Comparison of ENCODE assay signal across 19 cellular contexts in genomic region chr22:26410398-26410797, GRCh38. TPM values are rescaled to one million over a fixed set of nuclear protein-coding genes. Genes with fewer than 3 reads are reported as not detected.
DNase-seq lines count a peak whose midpoint lies in the region; ATAC-seq and TF ChIP-seq lines count a peak whose summit lies in the region.
"Had no signal": no experiment of that assay in that cellular context is flagged by ENCODE, and none has a peak within 500 bp of the region (broad histone marks: within the 10 kb centered on the region; RNA-seq: fewer than 3 reads in every experiment).

No MANE protein-coding gene starts in this region.

- H3K4me3 Mint-ChIP-seq in brain (peak overlapping the region in 2 of 5 experiments; percentile 22 to 38), glutamatergic neuron (ENCODE audit: unreplicated experiment) (no peak overlapping the region), MCF 10A (ENCODE audit: unreplicated experiment) (no peak overlapping the region)
- H3K4me3 Mint-ChIP-seq: CD14-positive monocyte; CD4-positive, alpha-beta T cell; CD8-positive, alpha-beta memory T cell had no signal

- POLR2A ChIA-PET in MCF 10A (lab: Yijun Ruan, JAX), result no interaction called here

- no peak for ATAC-seq in HG03280 (IDR thresholded peaks at IDR 0.05; ENCODE audit: unreplicated experiment)

- intact Hi-C loops in MCF 10A (cut with micrococcal nuclease), result no loop called here

- CTCF ChIA-PET in MCF 10A (lab: Yijun Ruan, JAX), result interaction anchor here (0.6 to 1.3 kb wide), 7 partner anchors 13 to 291 kb away, joined by 3 to 6 read pairs (median 5); no protein-coding TSS in a partner anchor

- no TSS peak for BruUV-seq in MCF 10A (replicated peaks; lab: Mats Ljungman, UMichigan)

- H3K4me1 Mint-ChIP-seq in brain (peaks cover 30% of the 10 kb centered on the region), glutamatergic neuron (ENCODE audit: low read depth, unreplicated experiment) (peaks cover 12% of the 10 kb centered on the region), MCF 10A (ENCODE audit: insufficient read depth, unreplicated experiment) (peaks cover 6% of the 10 kb centered on the region)
- H3K4me1 Mint-ChIP-seq: CD8-positive, alpha-beta memory T cell had no signal

- peak overlapping the region; percentile 12 for H3K27ac ChIP-seq in cingulate gyrus (ENCODE audit: low read depth, low read length)
- H3K27ac ChIP-seq: 22Rv1; BLaER1 treated with 17β-estradiol and CSF1 and Interleukin-3, amounts not matched to agents 10 nM and 100 nM; GM23248 had no signal

- TF ChIP-seq CTCF in brain (conservative IDR thresholded peaks at IDR 0.05) (no peak), glutamatergic neuron (IDR thresholded peaks at IDR 0.05; ENCODE audit: partially characterized antibody, unreplicated experiment) (no peak), MCF 10A (IDR thresholded peaks at IDR 0.05; ENCODE audit: unreplicated experiment) (no peak)

- DNase-seq in glutamatergic neuron (no peak), retina (no peak), MCF 10A (ENCODE audit: unreplicated experiment) (no peak)
- DNase-seq: ACHN; AML-193; BE2C; Calu3; CD4-positive, alpha-beta T cell; CD8-positive, alpha-beta memory T cell; GF-D8; GM23248; H7; HCEC 1CT had no signal

- H3K9me3 Mint-ChIP-seq in brain (peaks cover 0 to 3% (median 0%) of the 10 kb centered on the region in 5 experiments), glutamatergic neuron (ENCODE audit: unreplicated experiment) (peaks cover 1% of the 10 kb centered on the region), MCF 10A (ENCODE audit: unreplicated experiment) (no peaks in the 10 kb centered on the region)
- H3K9me3 Mint-ChIP-seq: CD4-positive, alpha-beta T cell; CD8-positive, alpha-beta memory T cell had no signal

- H3K27ac Mint-ChIP-seq in brain (peak overlapping the region; percentile 7 to 97 (median 86)), glutamatergic neuron (ENCODE audit: unreplicated experiment) (peak overlapping the region; percentile 70), MCF 10A (ENCODE audit: low read depth, unreplicated experiment) (no peak overlapping the region)
- H3K27ac Mint-ChIP-seq: CD4-positive, alpha-beta T cell; CD8-positive, alpha-beta memory T cell had no signal

- H3K36me3 Mint-ChIP-seq in brain (no peaks in the 10 kb centered on the region), glutamatergic neuron (ENCODE audit: unreplicated experiment) (no peaks in the 10 kb centered on the region), MCF 10A (ENCODE audit: insufficient read depth, unreplicated experiment) (no peaks in the 10 kb centered on the region)
- H3K36me3 Mint-ChIP-seq: CD14-positive monocyte; CD8-positive, alpha-beta memory T cell had no signal

- H3K27me3 Mint-ChIP-seq in brain, result peaks cover 3% of the 10 kb centered on the region
- H3K27me3 Mint-ChIP-seq in glutamatergic neuron (ENCODE audit: unreplicated experiment), result peaks cover 2% of the 10 kb centered on the region
- H3K27me3 Mint-ChIP-seq in MCF 10A (ENCODE audit: insufficient read depth, unreplicated experiment), result no peaks in the 10 kb centered on the region

RNA-seq across cellular contexts. Expression of gene ASPHD2, which starts 18.7 kb away (rescaled TPM):
- 8.0 TPM for polyA plus RNA-seq in brain (ENCODE audit: insufficient read depth, low read depth, low replicate concordance)
- total RNA-seq in glutamatergic neuron (ENCODE audit: unreplicated experiment) (19.0 TPM), MCF 10A (2022) (4.0 and 4.8 TPM in 2 replicates)
